ENCODE assay signal across 8 cellular contexts in the genomic region with DNA sequence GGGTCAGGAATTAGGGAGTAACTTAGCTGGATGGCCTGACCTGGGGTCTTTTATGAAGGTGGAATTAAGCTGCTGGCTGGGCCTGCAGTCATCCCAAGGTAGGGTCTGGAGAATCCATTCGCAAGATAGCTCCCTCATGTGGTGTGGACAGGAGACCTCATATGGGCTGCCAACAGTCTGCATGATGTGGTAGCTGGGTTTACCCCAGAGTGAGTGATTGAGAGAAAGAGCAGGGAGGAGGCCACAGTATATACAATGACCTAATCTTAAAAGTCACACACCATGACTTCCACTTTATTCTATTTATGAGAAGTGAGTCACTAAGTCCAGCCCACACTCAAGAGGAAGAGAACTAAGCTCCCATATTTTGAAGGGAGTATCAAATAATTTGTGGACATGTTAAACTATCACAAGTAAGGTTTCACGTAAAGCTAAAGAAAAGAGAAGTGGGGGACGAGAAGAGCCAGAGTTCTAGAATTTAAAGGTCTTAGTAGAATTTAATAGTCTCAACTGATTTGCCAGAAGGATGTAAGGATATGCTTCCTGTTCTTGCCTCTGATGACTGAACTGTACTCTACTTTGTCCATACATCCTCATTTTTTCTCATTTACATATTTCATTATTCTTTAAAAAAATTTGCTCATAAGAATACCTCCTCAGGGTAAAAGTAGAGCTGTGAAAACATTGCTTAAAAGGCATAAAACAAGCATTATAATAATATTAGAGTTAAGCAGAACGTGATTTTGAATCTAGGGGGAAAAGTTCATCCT.
DNase-seq lines count a peak whose midpoint lies in the region; TF ChIP-seq lines count a peak whose summit lies in the region.

No MANE protein-coding gene starts in this region.

- H3K27me3 ChIP-seq in stomach = no peaks in the 10 kb centered on the region

- intact Hi-C loops in stomach (cut with DNase I; ENCODE audit: low total_unique reads) = no loop called here

- TF ChIP-seq POLR2A in stomach (IDR thresholded peaks at IDR 0.05) = no peak

- no peak for TF ChIP-seq EP300 in stomach (IDR thresholded peaks at IDR 0.05)

- 64 to 86% (median 74%) methylated on average over 4 of the region's 4 CpGs for WGBS in stomach, 5 donors

- no peaks in the 10 kb centered on the region for H3K36me3 ChIP-seq in stomach

- DNase-seq in HFF-Myc (ENCODE audit: extremely low read depth, low read depth) = no peak
- DNase-seq in NOMO-1 (lab: John Stamatoyannopoulos, UW; ENCODE audit: unreplicated experiment in 2 of 2) = peak; percentile 71 to 97
- peak; percentile 4 for DNase-seq in fibroblast of villous mesenchyme (ENCODE audit: low read depth)
- no peak for DNase-seq in stimulated activated naive CD4-positive, alpha-beta T cell (lab: John Stamatoyannopoulos, UW)
- DNase-seq in anterior cingulate cortex (lab: John Stamatoyannopoulos, UW) = no peak
- DNase-seq in stomach = no peak
- no peak for DNase-seq in KG1 (lab: John Stamatoyannopoulos, UW)

- H3K4me1 ChIP-seq in stomach = no peaks in the 10 kb centered on the region

- peak; percentile 26 for TF ChIP-seq CTCF in GM12873 (IDR thresholded peaks at IDR 0.05; ENCODE audit: insufficient read depth, low read depth, low read length, missing control alignments)
- peak; percentile 11 for TF ChIP-seq CTCF in HFF-Myc (IDR thresholded peaks at IDR 0.05; ENCODE audit: low read depth, low read length, missing control alignments)
- peak; percentile 36 for TF ChIP-seq CTCF in fibroblast of villous mesenchyme (IDR thresholded peaks at IDR 0.05; ENCODE audit: insufficient read depth, low read depth, low read length)
- TF ChIP-seq CTCF in stomach (IDR thresholded peaks at IDR 0.05) = no peak

- H3K27ac ChIP-seq in stomach = no peak overlapping the region

- H3K4me3 ChIP-seq in HFF-Myc (replicated peaks; ENCODE audit: low read depth, low read length) (no peak overlapping the region), fibroblast of villous mesenchyme (ENCODE audit: low read depth, low read length) (no peak overlapping the region), stomach (no peak overlapping the region)

- no peaks in the 10 kb centered on the region for H3K9me3 ChIP-seq in stomach

Comparison
In these comparisons a context has a peak if more than half of its experiments do, and no peak if none do; other contexts are left out.
1. CTCF ChIP-seq: peak in GM12873 (single experiment), HFF-Myc (single experiment) and fibroblast of villous mesenchyme (single experiment); none in stomach (0 of 7).
2. DNase-seq: peak in NOMO-1 (2 of 2) and fibroblast of villous mesenchyme (single experiment); none in HFF-Myc (single experiment), stimulated activated naive CD4-positive, alpha-beta T cell (0 of 6), anterior cingulate cortex (0 of 58), stomach (single experiment) and KG1 (single experiment).